ENCODE assay signal across 1 cellular context in the genomic region with DNA sequence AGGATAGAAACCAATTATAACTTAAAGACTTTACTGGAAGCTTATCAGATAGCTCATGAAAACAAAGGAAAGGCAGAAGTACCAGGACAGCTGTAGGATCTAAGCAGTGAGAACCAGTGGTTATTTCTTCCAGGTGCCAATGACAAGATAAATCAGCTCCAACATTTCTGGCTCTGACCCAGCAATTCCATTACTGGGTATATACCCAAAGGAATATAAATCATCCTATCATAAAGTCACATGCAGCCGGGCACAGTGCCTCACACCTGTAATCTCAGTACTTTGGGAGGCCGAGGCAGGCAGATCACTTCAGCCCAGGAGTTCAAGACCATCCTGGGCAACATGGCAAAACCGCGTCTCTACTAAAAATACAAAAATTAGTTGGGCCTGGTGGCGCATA. TPM values are rescaled to one million over a fixed set of nuclear protein-coding genes. Genes with fewer than 3 reads are reported as not detected.
"Had no signal": no experiment of that assay in that cellular context is flagged by ENCODE, and none has a peak within 500 bp of the region (broad histone marks: within the 10 kb centered on the region; RNA-seq: fewer than 3 reads in every experiment).

No MANE protein-coding gene starts in this region.

RNA-seq across cellular contexts. Expression of gene CDC42BPA, which starts 17.9 kb away (rescaled TPM):
- total RNA-seq: OCI-LY7 had no signal
